2 cellular contexts compared by ENCODE assay signal in the genomic region with DNA sequence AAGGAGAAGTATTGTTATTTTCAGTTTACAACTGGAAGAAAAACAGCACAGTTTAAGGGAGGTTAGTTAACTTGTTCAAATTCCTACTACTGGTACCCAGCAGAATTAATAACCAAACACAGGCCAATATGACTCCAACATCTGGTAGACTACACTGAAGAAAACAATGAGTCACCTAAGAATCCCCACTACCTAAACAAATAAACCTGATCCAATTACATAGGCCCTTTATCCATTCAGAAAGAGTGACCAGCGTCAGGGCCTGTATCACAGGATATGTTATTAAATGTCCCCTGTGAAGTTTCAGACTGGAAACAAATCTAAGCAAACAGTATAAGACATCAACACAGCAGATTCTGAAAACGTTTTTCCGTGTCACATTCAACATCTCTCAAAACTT.
TF ChIP-seq lines count a peak whose summit lies in the region.

No MANE protein-coding gene starts in this region.

TF ChIP-seq in SK-N-SH treated with all-trans-retinoic acid at 6 μM for 48 hours, 23 proteins besides CTCF, POLR2A, EP300 and RAD21 (continued from another document):
- TF ChIP-seq, protein P1, sequence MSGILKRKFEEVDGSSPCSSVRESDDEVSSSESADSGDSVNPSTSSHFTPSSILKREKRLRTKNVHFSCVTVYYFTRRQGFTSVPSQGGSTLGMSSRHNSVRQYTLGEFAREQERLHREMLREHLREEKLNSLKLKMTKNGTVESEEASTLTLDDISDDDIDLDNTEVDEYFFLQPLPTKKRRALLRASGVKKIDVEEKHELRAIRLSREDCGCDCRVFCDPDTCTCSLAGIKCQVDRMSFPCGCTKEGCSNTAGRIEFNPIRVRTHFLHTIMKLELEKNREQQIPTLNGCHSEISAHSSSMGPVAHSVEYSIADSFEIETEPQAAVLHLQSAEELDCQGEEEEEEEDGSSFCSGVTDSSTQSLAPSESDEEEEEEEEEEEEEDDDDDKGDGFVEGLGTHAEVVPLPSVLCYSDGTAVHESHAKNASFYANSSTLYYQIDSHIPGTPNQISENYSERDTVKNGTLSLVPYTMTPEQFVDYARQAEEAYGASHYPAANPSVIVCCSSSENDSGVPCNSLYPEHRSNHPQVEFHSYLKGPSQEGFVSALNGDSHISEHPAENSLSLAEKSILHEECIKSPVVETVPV (CRISPR knock-in tag; IDR thresholded peaks at IDR 0.05) = no peak
- TF ChIP-seq PPARA (CRISPR knock-in tag; IDR thresholded peaks at IDR 0.05; ENCODE audit: borderline replicate concordance) = no peak
- TF ChIP-seq, protein P2, sequence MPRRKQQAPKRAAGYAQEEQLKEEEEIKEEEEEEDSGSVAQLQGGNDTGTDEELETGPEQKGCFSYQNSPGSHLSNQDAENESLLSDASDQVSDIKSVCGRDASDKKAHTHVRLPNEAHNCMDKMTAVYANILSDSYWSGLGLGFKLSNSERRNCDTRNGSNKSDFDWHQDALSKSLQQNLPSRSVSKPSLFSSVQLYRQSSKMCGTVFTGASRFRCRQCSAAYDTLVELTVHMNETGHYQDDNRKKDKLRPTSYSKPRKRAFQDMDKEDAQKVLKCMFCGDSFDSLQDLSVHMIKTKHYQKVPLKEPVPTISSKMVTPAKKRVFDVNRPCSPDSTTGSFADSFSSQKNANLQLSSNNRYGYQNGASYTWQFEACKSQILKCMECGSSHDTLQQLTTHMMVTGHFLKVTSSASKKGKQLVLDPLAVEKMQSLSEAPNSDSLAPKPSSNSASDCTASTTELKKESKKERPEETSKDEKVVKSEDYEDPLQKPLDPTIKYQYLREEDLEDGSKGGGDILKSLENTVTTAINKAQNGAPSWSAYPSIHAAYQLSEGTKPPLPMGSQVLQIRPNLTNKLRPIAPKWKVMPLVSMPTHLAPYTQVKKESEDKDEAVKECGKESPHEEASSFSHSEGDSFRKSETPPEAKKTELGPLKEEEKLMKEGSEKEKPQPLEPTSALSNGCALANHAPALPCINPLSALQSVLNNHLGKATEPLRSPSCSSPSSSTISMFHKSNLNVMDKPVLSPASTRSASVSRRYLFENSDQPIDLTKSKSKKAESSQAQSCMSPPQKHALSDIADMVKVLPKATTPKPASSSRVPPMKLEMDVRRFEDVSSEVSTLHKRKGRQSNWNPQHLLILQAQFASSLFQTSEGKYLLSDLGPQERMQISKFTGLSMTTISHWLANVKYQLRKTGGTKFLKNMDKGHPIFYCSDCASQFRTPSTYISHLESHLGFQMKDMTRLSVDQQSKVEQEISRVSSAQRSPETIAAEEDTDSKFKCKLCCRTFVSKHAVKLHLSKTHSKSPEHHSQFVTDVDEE (CRISPR knock-in tag; IDR thresholded peaks at IDR 0.05) = no peak
- TF ChIP-seq CREB5 (CRISPR knock-in tag; IDR thresholded peaks at IDR 0.05; ENCODE audit: low read depth) = no peak
- no peak for TF ChIP-seq BACH2 (CRISPR knock-in tag; IDR thresholded peaks at IDR 0.05; ENCODE audit: borderline replicate concordance)
- TF ChIP-seq RARB (CRISPR knock-in tag; IDR thresholded peaks at IDR 0.05) = no peak
- TF ChIP-seq ZNF8 (CRISPR knock-in tag; IDR thresholded peaks at IDR 0.05) = no peak
- no peak for TF ChIP-seq ZFP30 (CRISPR knock-in tag; IDR thresholded peaks at IDR 0.05)

TF ChIP-seq in SK-N-SH, 30 proteins besides CTCF, POLR2A, EP300 and RAD21 (continued from another document):
- TF ChIP-seq PBX3 (IDR thresholded peaks at IDR 0.05) (no peak), GABPA (IDR thresholded peaks at IDR 0.05; ENCODE audit: low read depth) (no peak)
